ENCODE assay signal across 8 cellular contexts in genomic region chr7:102891693-102892261, GRCh38. TPM values are rescaled to one million over a fixed set of nuclear protein-coding genes. Genes with fewer than 3 reads are reported as not detected.
A peak's percentile ranks its signal among the peaks of the same experiment; 100 is the strongest.
DNase-seq lines count a peak whose midpoint lies in the region; ATAC-seq, FAIRE-seq and TF ChIP-seq lines count a peak whose summit lies in the region.

No MANE protein-coding gene starts in this region.

- no peak for TF ChIP-seq EP300 in A549 (IDR thresholded peaks at IDR 0.05)

- H3K36me3 ChIP-seq in CD8-positive, alpha-beta memory T cell (ENCODE audit: insufficient read depth, low read length): no peaks in the 10 kb centered on the region

- H3K4me1 ChIP-seq in A549: peaks cover 46% of the 10 kb centered on the region
- H3K4me1 ChIP-seq in CD8-positive, alpha-beta memory T cell (ENCODE audit: insufficient read depth, low read length): no peaks in the 10 kb centered on the region

- in situ Hi-C loops in KBM-7 (cut with MboI; ENCODE audit: low pct_unique_long_range_greater_than_20kb, low sequenced_read_pairs): no loop called here
- in situ Hi-C loops in astrocyte of the spinal cord (cut with HindIII; ENCODE audit: low sequenced_read_pairs): no loop called here

- peak; percentile 87 to 89 for ATAC-seq in A549

- H3K9me3 Mint-ChIP-seq in CD8-positive, alpha-beta memory T cell: no peaks in the 10 kb centered on the region
- H3K9me3 Mint-ChIP-seq in activated CD4-positive, alpha-beta T cell treated with anti-CD3 and anti-CD28 coated beads, Interleukin-2, amount 10 ng/mL, durations not matched to agents 24 days and 14 days: no peaks in the 10 kb centered on the region

- POLR2A ChIA-PET in A549 (lab: Yijun Ruan, JAX): no interaction called here
- POLR2A ChIA-PET in CD8-positive, alpha-beta memory T cell (lab: Charles Lee): no interaction called here

- TF ChIP-seq CTCF in A549 (IDR thresholded peaks at IDR 0.05) (no peak), astrocyte of the spinal cord (IDR thresholded peaks at IDR 0.05; ENCODE audit: low read depth, low read length) (no peak)

- no peak overlapping the region for H3K4me3 ChIP-seq in A549
- H3K4me3 ChIP-seq in astrocyte of the spinal cord (ENCODE audit: low read depth, low read length): no peak overlapping the region
- no peak overlapping the region for H3K4me3 ChIP-seq in CD8-positive, alpha-beta memory T cell (ENCODE audit: low read length)

- peak overlapping the region; percentile 50 for H3K4me2 ChIP-seq in A549

- H3K27me3 ChIP-seq in CD8-positive, alpha-beta memory T cell (ENCODE audit: insufficient read depth, low read length, poor library complexity, severe bottlenecking): no peaks in the 10 kb centered on the region

- intact Hi-C loops in activated CD4-positive, alpha-beta T cell treated with anti-CD3 and anti-CD28 coated beads, Interleukin-2, amount 10 ng/mL, durations not matched to agents 24 days and 14 days (cut with micrococcal nuclease): no loop called here

- H3K4me1 Mint-ChIP-seq in CD8-positive, alpha-beta memory T cell: no peaks in the 10 kb centered on the region
- H3K4me1 Mint-ChIP-seq in activated CD4-positive, alpha-beta T cell treated with anti-CD3 and anti-CD28 coated beads, Interleukin-2, amount 10 ng/mL, durations not matched to agents 24 days and 14 days: no peaks in the 10 kb centered on the region

- no peaks in the 10 kb centered on the region for H3K9me3 ChIP-seq in A549
- no peaks in the 10 kb centered on the region for H3K9me3 ChIP-seq in CD8-positive, alpha-beta memory T cell (ENCODE audit: low read length)

- 38% methylated on average over 1 of the region's 1 CpG for WGBS in A549 (ENCODE audit: missing lambda C conversion rate)

- FAIRE-seq in A549 (lab: Jason Lieb, UNC): peak; percentile 63

- H3K27me3 Mint-ChIP-seq in CD8-positive, alpha-beta memory T cell: peaks cover 7 to 9% of the 10 kb centered on the region in 2 donors
- H3K27me3 Mint-ChIP-seq in activated CD4-positive, alpha-beta T cell treated with anti-CD3 and anti-CD28 coated beads, Interleukin-2, amount 10 ng/mL, durations not matched to agents 24 days and 14 days: peaks cover 6% of the 10 kb centered on the region

- H3K27ac ChIP-seq in A549: no peak overlapping the region
- no peak overlapping the region for H3K27ac ChIP-seq in CD8-positive, alpha-beta memory T cell (ENCODE audit: low read depth, low read length)

- H3K4me3 Mint-ChIP-seq in CD8-positive, alpha-beta memory T cell: no peak overlapping the region
- H3K4me3 Mint-ChIP-seq in activated CD4-positive, alpha-beta T cell treated with anti-CD3 and anti-CD28 coated beads, Interleukin-2, amount 10 ng/mL, durations not matched to agents 24 days and 14 days: no peak overlapping the region

- H3K36me3 Mint-ChIP-seq in CD8-positive, alpha-beta memory T cell: no peaks in the 10 kb centered on the region
- no peaks in the 10 kb centered on the region for H3K36me3 Mint-ChIP-seq in activated CD4-positive, alpha-beta T cell treated with anti-CD3 and anti-CD28 coated beads, Interleukin-2, amount 10 ng/mL, durations not matched to agents 24 days and 14 days (ENCODE audit: low read depth)

- TF ChIP-seq RAD21 in A549 (conservative IDR thresholded peaks at IDR 0.05 in 1 of 2, IDR thresholded peaks at IDR 0.05 in 1 of 2): no peak

- DNase-seq in A549 (ENCODE audit: low read depth in 1 of 2, low spot score in 1 of 2) (peak; percentile 36 to 53), KBM-7 (peak; percentile 8), astrocyte of the spinal cord (ENCODE audit: low read depth, low spot score) (peak; percentile 94), kidney glomerular epithelial cell (lab: John Stamatoyannopoulos, UW) (peak; percentile 30), NCI-H82 (lab: John Stamatoyannopoulos, UW) (no peak)
- no peak for DNase-seq in CD8-positive, alpha-beta memory T cell
- DNase-seq in activated CD4-positive, alpha-beta T cell treated with anti-CD3 and anti-CD28 coated beads for 4 hours: no peak
- no peak for DNase-seq in activated CD4-positive, alpha-beta T cell treated with anti-CD3 and anti-CD28 coated beads, Interleukin-2, amount 10 ng/mL, durations not matched to agents 24 days and 14 days

- no peak for TF ChIP-seq POLR2A in A549 (IDR thresholded peaks at IDR 0.05; ENCODE audit: low read length)

- CTCF ChIA-PET in A549 (lab: Yijun Ruan, JAX): interaction anchor here (1.3 to 1.5 kb wide), 3 partner anchors 14 to 55 kb away, joined by 3 to 4 read pairs (median 3); no protein-coding TSS in a partner anchor
- CTCF ChIA-PET in CD8-positive, alpha-beta memory T cell (lab: Charles Lee): no interaction called here

- no peak overlapping the region for H3K27ac Mint-ChIP-seq in CD8-positive, alpha-beta memory T cell
- no peak overlapping the region for H3K27ac Mint-ChIP-seq in activated CD4-positive, alpha-beta T cell treated with anti-CD3 and anti-CD28 coated beads, Interleukin-2, amount 10 ng/mL, durations not matched to agents 24 days and 14 days

TF ChIP-seq in A549, 52 proteins besides CTCF, POLR2A, EP300 and RAD21:
- TF ChIP-seq FOSL2 (IDR thresholded peaks at IDR 0.05) (0 out of 2 replicates have a peak, but pooled peaks have one; percentile 14), FOSL2 (CRISPR knock-in tag; IDR thresholded peaks at IDR 0.05) (no peak), MAX (IDR thresholded peaks at IDR 0.05) (no peak)

RNA-seq across cellular contexts. Expression of gene LRRC17, which starts 21.0 kb away (rescaled TPM):
- 0.15 and 0.36 TPM in 2 replicates for polyA plus RNA-seq in A549 (2011; rRNA removed)
- 0.05 and 0.13 TPM in 2 replicates for polyA plus RNA-seq in A549 (2012; cell fraction: cytosol; rRNA removed)
- 0.10 and 0.15 TPM in 2 replicates for polyA plus RNA-seq in A549 (2012; cell fraction: nucleus; rRNA removed)
- 0.05 to 0.17 TPM in 2 of 3 replicates, not detected in the other for polyA plus RNA-seq in A549 (2017; fragmentation: RNase III; extraction: RNeasy Plus Mini Kit Qiagen cat#74134 plus additional on column Dnase treatment)
- 0.37 TPM in 1 of 2 replicates, not detected in the other for polyA minus RNA-seq in A549 (2011; rRNA and poly(A)+ RNA removed)
- total RNA-seq in CD8-positive, alpha-beta memory T cell: not detected
- polyA plus RNA-seq in CD8-positive, alpha-beta memory T cell: not detected
- not detected in 2 replicates for total RNA-seq in activated CD4-positive, alpha-beta T cell treated with anti-CD3 and anti-CD28 coated beads, Interleukin-2, amount 10 ng/mL, durations not matched to agents 24 days and 14 days

Comparison
In these comparisons a context has a peak if more than half of its experiments do, and no peak if none do; other contexts are left out.
1. DNase-seq: peak in A549 (2 of 2), KBM-7 (single experiment), astrocyte of the spinal cord (single experiment) and kidney glomerular epithelial cell (single experiment); none in CD8-positive, alpha-beta memory T cell (0 of 5), activated CD4-positive, alpha-beta T cell treated with anti-CD3 and anti-CD28 coated beads for 4 hours (0 of 2), NCI-H82 (single experiment) and activated CD4-positive, alpha-beta T cell treated with anti-CD3 and anti-CD28 coated beads, Interleukin-2, amount 10 ng/mL, durations not matched to agents 24 days and 14 days (single experiment).